In the genomic region with DNA sequence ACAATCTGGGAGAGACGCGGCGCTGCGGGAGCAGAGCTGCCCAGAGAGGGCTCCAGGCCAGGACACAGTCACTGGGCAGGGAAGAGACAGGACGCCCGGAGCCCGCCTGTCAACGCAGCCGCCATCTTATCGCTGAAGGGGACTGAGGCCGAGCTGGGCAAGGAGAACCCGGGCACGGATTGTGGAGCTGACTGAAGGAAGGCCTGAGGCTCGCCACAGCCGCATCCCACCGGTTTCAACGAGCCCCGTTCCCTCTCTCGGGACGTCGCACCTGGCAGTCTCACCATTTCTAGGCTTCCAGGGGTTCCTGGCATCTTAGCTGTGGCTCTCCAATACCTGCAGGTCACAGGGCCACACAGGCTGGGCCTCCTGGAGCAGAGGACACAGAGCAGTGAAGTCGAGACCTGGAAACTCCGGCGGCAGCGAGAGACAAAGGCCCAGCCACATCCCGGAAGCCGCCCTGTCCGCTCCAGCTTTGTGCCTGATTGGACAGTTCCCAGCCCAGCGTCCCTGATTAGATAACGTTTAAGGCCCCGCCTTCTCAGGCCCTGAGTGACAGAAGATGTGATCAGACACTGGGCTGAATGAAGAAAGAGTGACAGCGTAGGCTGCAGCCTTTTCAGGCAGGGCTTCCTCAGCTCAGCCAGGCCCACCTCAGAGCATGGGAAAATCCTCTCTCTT, we compare ENCODE assay signal across 8 cellular contexts. TPM values are rescaled to one million over a fixed set of nuclear protein-coding genes. Genes with fewer than 3 reads are reported as not detected.
DNase-seq lines count a peak whose midpoint lies in the region; ATAC-seq and TF ChIP-seq lines count a peak whose summit lies in the region.

Gene ZNF91, minus strand, starts transcription at position 431 of the 681 bp plus-strand sequence. Its CDS starts 117 bp downstream, at position 314.

- no peak for TF ChIP-seq POLR2A in lower leg skin (IDR thresholded peaks at IDR 0.05)

- 0 to 1% methylated on average over 29 to 30 of the region's 32 CpGs for WGBS in lower leg skin, 2 donors

- H3K27ac Mint-ChIP-seq in activated CD4-positive, alpha-beta memory T cell treated with anti-CD3 and anti-CD28 coated beads, Interleukin-2, amount 10 ng/mL, durations not matched to agents 7 days and 5 days: peak within 1 kb of the TSS; percentile 98

- POLR2A ChIA-PET in activated CD4-positive, alpha-beta memory T cell treated with anti-CD3 and anti-CD28 coated beads, Interleukin-2, amount 10 ng/mL, durations not matched to agents 7 days and 5 days (lab: Charles Lee): interaction anchor here (0.7 to 3.8 kb wide), 21 partner anchors 10 to 1889 kb away, joined by 3 to 43 read pairs (median 4); partner anchors contain the start of genes ZNF254, ZNF257, ZNF429 and ZNF43

- TF ChIP-seq CTCF in lower leg skin (IDR thresholded peaks at IDR 0.05): no peak

- H3K27me3 Mint-ChIP-seq in activated CD4-positive, alpha-beta memory T cell treated with anti-CD3 and anti-CD28 coated beads, Interleukin-2, amount 10 ng/mL, durations not matched to agents 7 days and 5 days: no peaks in the 10 kb centered on the region

- CTCF ChIA-PET in activated CD4-positive, alpha-beta memory T cell treated with anti-CD3 and anti-CD28 coated beads, Interleukin-2, amount 10 ng/mL, durations not matched to agents 7 days and 5 days (lab: Charles Lee): interaction anchor here (0.5 to 1.1 kb wide), 4 partner anchors 192 to 1557 kb away, joined by 3 to 5 read pairs (median 3); partner anchors contain the start of genes ZNF675 and ZNF681

- peak within 1 kb of the TSS; percentile 89 to 98 for H3K9ac ChIP-seq in duodenal mucosa (ENCODE audit: low read depth in 1 of 2, low read length in 2 of 2)

- H3K36me3 Mint-ChIP-seq in activated CD4-positive, alpha-beta memory T cell treated with anti-CD3 and anti-CD28 coated beads, Interleukin-2, amount 10 ng/mL, durations not matched to agents 7 days and 5 days (ENCODE audit: low read depth): peaks cover 47% of the 10 kb centered on the region

- H3K4me1 Mint-ChIP-seq in activated CD4-positive, alpha-beta memory T cell treated with anti-CD3 and anti-CD28 coated beads, Interleukin-2, amount 10 ng/mL, durations not matched to agents 7 days and 5 days: peaks cover 12% of the 10 kb centered on the region

- H3K9me3 ChIP-seq in duodenal mucosa (ENCODE audit: control insufficient read depth in 1 of 2, low read length in 2 of 2): no peaks in the 10 kb centered on the region

- H3K9me3 Mint-ChIP-seq in activated CD4-positive, alpha-beta memory T cell treated with anti-CD3 and anti-CD28 coated beads, Interleukin-2, amount 10 ng/mL, durations not matched to agents 7 days and 5 days: peaks cover 19% of the 10 kb centered on the region

- peaks cover 0 to 23% of the 10 kb centered on the region in 2 donors for H3K4me1 ChIP-seq in duodenal mucosa (ENCODE audit: control insufficient read depth in 1 of 2, insufficient read depth in 2 of 2, low read length in 2 of 2)

- H3K4me3 ChIP-seq in duodenal mucosa (ENCODE audit: low read depth in 1 of 2, low read length in 2 of 2) (peak within 1 kb of the TSS; percentile 93 to 95), lower leg skin (ENCODE audit: low read depth, poor library complexity, severe bottlenecking) (peak within 1 kb of the TSS; percentile 77)

- peak within 1 kb of the TSS; percentile 96 for H3K4me3 Mint-ChIP-seq in activated CD4-positive, alpha-beta memory T cell treated with anti-CD3 and anti-CD28 coated beads, Interleukin-2, amount 10 ng/mL, durations not matched to agents 7 days and 5 days

- peak within 1 kb of the TSS; percentile 100 for H3K27ac ChIP-seq in duodenal mucosa (ENCODE audit: low read depth, low read length)

- H3K27me3 ChIP-seq in duodenal mucosa (ENCODE audit: control insufficient read depth in 1 of 2, insufficient read depth in 2 of 2, low read length in 2 of 2): no peaks in the 10 kb centered on the region

- intact Hi-C loops in lower leg skin (cut with DNase I; ENCODE audit: low total_unique reads): no loop called here

- peak; percentile 88 for DNase-seq in AG20443 (ENCODE audit: low spot score)
- DNase-seq in NCI-H524 (lab: John Stamatoyannopoulos, UW): peak; percentile 87 to 89
- peak; percentile 94 for DNase-seq in activated CD4-positive, alpha-beta memory T cell treated with anti-CD3 and anti-CD28 coated beads, Interleukin-2, amount 10 ng/mL, durations not matched to agents 7 days and 5 days
- peak; percentile 98 to 99 for DNase-seq in lower leg skin (ENCODE audit: low spot score in 2 of 2)
- peak; percentile 75 to 89 for DNase-seq in stimulated activated CD4-positive, alpha-beta T cell treated with anti-CD3 and anti-CD28 coated beads, Interleukin-4, amount 100 ng/mL, for 48 hours (ENCODE audit: low read depth in 2 of 2)

- ATAC-seq in GM19025 (IDR thresholded peaks at IDR 0.05; ENCODE audit: low read depth, unreplicated experiment): peak; percentile 97
- peak; percentile 96 for ATAC-seq in HG03342 (IDR thresholded peaks at IDR 0.05; ENCODE audit: unreplicated experiment)

- no peaks in the 10 kb centered on the region for H3K36me3 ChIP-seq in duodenal mucosa (ENCODE audit: control insufficient read depth in 1 of 2, insufficient read depth in 2 of 2, low read length in 2 of 2)

RNA-seq across cellular contexts. Expression of gene ZNF91, which starts in this region (rescaled TPM):
- total RNA-seq in activated CD4-positive, alpha-beta memory T cell treated with anti-CD3 and anti-CD28 coated beads, Interleukin-2, amount 10 ng/mL, durations not matched to agents 7 days and 5 days: 10 to 100 TPM; 43.5 to 46.2 TPM
- total RNA-seq in lower leg skin: 10 to 100 TPM; 36.7 to 82.9 (median 50.7) TPM

Comparison
In these comparisons a context has a peak if more than half of its experiments do, and no peak if none do; other contexts are left out.
1. Peak in every context shown above with its lines: DNase-seq, ATAC-seq, H3K4me3 ChIP-seq and H3K27ac ChIP-seq.